In the genomic region with DNA sequence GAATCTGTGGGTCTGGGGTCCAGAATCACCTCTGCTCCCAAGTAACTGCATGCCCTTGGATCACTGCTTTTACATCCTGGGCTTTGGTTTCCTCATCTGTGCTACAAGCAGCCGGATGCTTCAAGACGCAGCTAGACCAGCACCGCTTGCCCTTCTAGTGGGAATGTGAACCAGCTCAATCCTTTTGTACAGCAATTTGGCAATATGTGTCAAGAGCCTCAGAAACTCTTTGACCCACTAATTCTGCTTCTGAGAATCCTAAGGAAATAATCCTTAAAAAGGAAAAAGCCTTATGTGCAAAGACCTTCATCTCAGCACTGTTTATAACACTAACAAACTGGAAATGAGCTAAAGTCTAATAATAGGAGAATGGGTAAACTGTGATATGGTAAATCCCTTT, we compare ENCODE assay signal across 18 cellular contexts. TPM values are rescaled to one million over a fixed set of nuclear protein-coding genes. Genes with fewer than 3 reads are reported as not detected.
DNase-seq lines count a peak whose midpoint lies in the region; ATAC-seq, FAIRE-seq and TF ChIP-seq lines count a peak whose summit lies in the region.
"Had no signal": no experiment of that assay in that cellular context is flagged by ENCODE, and none has a peak within 500 bp of the region (broad histone marks: within the 10 kb centered on the region; RNA-seq: fewer than 3 reads in every experiment).

No MANE protein-coding gene starts in this region.

- no peaks in the 10 kb centered on the region for H3K4me1 ChIP-seq in H1 (replicated peaks in 1 of 4; ENCODE audit: control insufficient read depth in 3 of 4, insufficient read depth in 4 of 4, low read length in 3 of 4)
- peaks cover 92% of the 10 kb centered on the region for H3K4me1 ChIP-seq in left ventricle myocardium inferior
- H3K4me1 ChIP-seq in rectal smooth muscle tissue (ENCODE audit: control insufficient read depth, insufficient read depth, low read length) = peaks cover 61% of the 10 kb centered on the region
- H3K4me1 ChIP-seq in transverse colon = peaks cover 7 to 31% (median 21%) of the 10 kb centered on the region in 4 donors

- no peak overlapping the region for H3K18ac ChIP-seq in H1 (ENCODE audit: extremely low read depth, low read length)

- no peak overlapping the region for H4K91ac ChIP-seq in H1 (replicated peaks; ENCODE audit: insufficient read length, low read length)

- H2AFZ ChIP-seq in H1 (ENCODE audit: low read length) = no peak overlapping the region

- no peak overlapping the region for H2BK5ac ChIP-seq in H1 (ENCODE audit: low read depth, low read length)

- H2BK15ac ChIP-seq in H1 (ENCODE audit: low read length) = no peak overlapping the region

- H3K9ac ChIP-seq in H1 (replicated peaks in 1 of 4; ENCODE audit: extremely low read depth in 1 of 4, low read depth in 3 of 4, low read length in 3 of 4) (no peak overlapping the region), rectal smooth muscle tissue (ENCODE audit: low read length) (no peak overlapping the region)

- in situ Hi-C loops in transverse colon (cut with MboI; ENCODE audit: low pct_ligation_motif_present in 1 of 4, low pct_unique_long_range_greater_than_20kb in 1 of 4, low sequenced_read_pairs in 3 of 4) = no loop called here

- no peak overlapping the region for H3K4ac ChIP-seq in H1 (replicated peaks; ENCODE audit: insufficient read length, low read depth, low read length)

- no peaks in the 10 kb centered on the region for H3K36me3 ChIP-seq in H1 (ENCODE audit: control insufficient read depth in 2 of 4, insufficient read depth in 4 of 4, low read length in 3 of 4)
- no peaks in the 10 kb centered on the region for H3K36me3 ChIP-seq in left ventricle myocardium inferior
- no peaks in the 10 kb centered on the region for H3K36me3 ChIP-seq in rectal smooth muscle tissue (ENCODE audit: control insufficient read depth, insufficient read depth, low read length)
- no peaks in the 10 kb centered on the region for H3K36me3 ChIP-seq in transverse colon

- H3K4me3 ChIP-seq in H1 (ENCODE audit: extremely low read depth in 1 of 4, insufficient read depth in 2 of 4, low read depth in 3 of 4, low read length in 4 of 4) = no peak overlapping the region
- H3K4me3 ChIP-seq in left ventricle myocardium inferior = peak overlapping the region; percentile 62
- H3K4me3 ChIP-seq in rectal smooth muscle tissue (ENCODE audit: low read length) = no peak overlapping the region
- H3K4me3 ChIP-seq in transverse colon = no peak overlapping the region
- H3K4me3 ChIP-seq: K562 had no signal

- H3K27ac ChIP-seq in H1 (ENCODE audit: low read depth, low read length) (no peak overlapping the region), left ventricle myocardium inferior (replicated peaks) (peak overlapping the region; percentile 89), rectal smooth muscle tissue (ENCODE audit: low read depth, low read length) (peak overlapping the region; percentile 27), transverse colon (peak overlapping the region; percentile 72 to 86 (median 81))
- H3K27ac ChIP-seq: C4-2B had no signal

- no peak overlapping the region for H2BK20ac ChIP-seq in H1 (ENCODE audit: low read length)

- H3K14ac ChIP-seq in H1 (ENCODE audit: insufficient read length) = no peak overlapping the region

- ATAC-seq in GM18858 (IDR thresholded peaks at IDR 0.05; ENCODE audit: unreplicated experiment) = no peak
- ATAC-seq: K562 had no signal

- H2BK120ac ChIP-seq in H1 (replicated peaks; ENCODE audit: low read depth, low read length) = no peak overlapping the region

- TF ChIP-seq EP300 in H1 (IDR thresholded peaks at IDR 0.05; ENCODE audit: borderline replicate concordance in 1 of 2, low read depth in 2 of 2, low read length in 2 of 2) = no peak
- no peak for TF ChIP-seq EP300 in transverse colon (IDR thresholded peaks at IDR 0.05; ENCODE audit: low read depth)

- H3K79me1 ChIP-seq in H1 (ENCODE audit: low read depth, low read length) = no peaks in the 10 kb centered on the region

- no peak overlapping the region for H3K56ac ChIP-seq in H1 (replicated peaks; ENCODE audit: insufficient read length, low read depth, low read length)

- CTCF ChIA-PET in H1 (lab: Charles Lee; ENCODE audit: partially characterized antibody) = interaction anchor here (0.9 to 2.4 kb wide), 9 partner anchors 8 to 90 kb away, joined by 3 to 11 read pairs (median 3); no protein-coding TSS in a partner anchor

- no peak overlapping the region for H4K8ac ChIP-seq in H1 (ENCODE audit: extremely low read depth, insufficient read depth, low read length)

- no peak overlapping the region for H3K4me2 ChIP-seq in H1 (ENCODE audit: insufficient read depth in 1 of 2, low read depth in 2 of 2, low read length in 2 of 2)

- DNase-seq in H1 (ENCODE audit: low read depth in 1 of 2, low spot score in 2 of 2) (no peak), left ventricle myocardium inferior (no peak), transverse colon (no peak), NCI-H1092 treated with DMSO at 0.1 percent for 48 hours (lab: John Stamatoyannopoulos, UW) (no peak), SKM-1 treated with dmso at 0.1 percent for 144 hours (lab: John Stamatoyannopoulos, UW; ENCODE audit: unreplicated experiment) (no peak)
- DNase-seq: ACHN; DMS79 treated with DMSO at 0.1 percent for 48 hours; NCI-H1105 treated with DMSO at 0.1 percent for 48 hours; NCI-H1694; NCI-H2081 treated with DMSO at 0.1 percent for 48 hours; NCI-H446 treated with DMSO at 0.1 percent for 48 hours; NK-92 treated with Interleukin-12 subunit alpha and Interleukin-12 subunit beta, amount 100 ng/mL, for 24 hours; SHP77 had no signal

- 93% methylated on average over 3 of the region's 3 CpGs; no CpG with 5 or more reads in 1 of the 2 experiments for WGBS in H1 (ENCODE audit: extremely low coverage in 1 of 2, insufficient coverage in 1 of 2, insufficient read length in 1 of 2, insufficient replicate concordance in 2 of 2, low coverage in 1 of 2, low lambda C conversion rate in 2 of 2, missing lambda C conversion rate in 1 of 2), 2 experiments
- 88% methylated on average over 3 of the region's 3 CpGs; no CpG with 5 or more reads in 1 of the 2 donors for WGBS in transverse colon (ENCODE audit: low coverage in 1 of 2), 2 donors

- no peaks in the 10 kb centered on the region for H3K79me2 ChIP-seq in H1 (ENCODE audit: control insufficient read depth in 1 of 2, insufficient read depth in 2 of 2, low read length in 2 of 2)

- no peak overlapping the region for H3K23ac ChIP-seq in H1 (ENCODE audit: insufficient read length)

- intact Hi-C loops in left ventricle myocardium inferior (cut with micrococcal nuclease) (no loop called here), transverse colon (cut with DNase I; ENCODE audit: low total_unique reads) (no loop called here)

- H2AK5ac ChIP-seq in H1 (ENCODE audit: low read depth, low read length) = no peak overlapping the region

- POLR2A ChIA-PET in H1 (lab: Charles Lee; ENCODE audit: partially characterized antibody) = no interaction called here

- H2BK12ac ChIP-seq in H1 (ENCODE audit: low read depth, low read length) = no peak overlapping the region

- no peaks in the 10 kb centered on the region for H3K23me2 ChIP-seq in H1 (ENCODE audit: low read depth, low read length)

- H3K27me3 ChIP-seq in H1 (replicated peaks in 1 of 4; ENCODE audit: control insufficient read depth in 3 of 4, extremely low read depth in 1 of 4, insufficient read depth in 3 of 4, low read length in 3 of 4) (no peaks in the 10 kb centered on the region), left ventricle myocardium inferior (ENCODE audit: low read depth) (no peaks in the 10 kb centered on the region), rectal smooth muscle tissue (ENCODE audit: control insufficient read depth, insufficient read depth, low read length) (no peaks in the 10 kb centered on the region), transverse colon (no peaks in the 10 kb centered on the region)

- no peak for TF ChIP-seq CTCF in H1 (IDR thresholded peaks at IDR 0.05; ENCODE audit: control extremely low read depth in 1 of 3, insufficient read depth in 1 of 3, low read depth in 1 of 3, low read length in 3 of 3)
- TF ChIP-seq CTCF in left ventricle myocardium inferior (IDR thresholded peaks at IDR 0.05; ENCODE audit: borderline replicate concordance) = no peak
- TF ChIP-seq CTCF in transverse colon (IDR thresholded peaks at IDR 0.05) = no peak

- H3K9me3 ChIP-seq in H1 (ENCODE audit: insufficient read depth in 2 of 2, low read depth in 1 of 2, low read length in 1 of 2) = no peaks in the 10 kb centered on the region
- no peaks in the 10 kb centered on the region for H3K9me3 ChIP-seq in left ventricle myocardium inferior (replicated peaks)
- no peaks in the 10 kb centered on the region for H3K9me3 ChIP-seq in transverse colon

- peak; percentile 7 for FAIRE-seq in H1 (lab: Jason Lieb, UNC)
- FAIRE-seq: K562, RCC 7860 had no signal

- no peak for TF ChIP-seq RAD21 in H1 (IDR thresholded peaks at IDR 0.05 in 1 of 2, conservative IDR thresholded peaks at IDR 0.05 in 1 of 2; ENCODE audit: low read depth in 2 of 2, low read length in 2 of 2)

- H4K5ac ChIP-seq in H1 (ENCODE audit: insufficient read length, low read depth, low read length) = no peak overlapping the region

- peaks cover 0 to 1% of the 10 kb centered on the region in 2 experiments for H4K20me1 ChIP-seq in H1 (replicated peaks in 1 of 2; ENCODE audit: control insufficient read depth in 1 of 2, insufficient read depth in 2 of 2, low read length in 2 of 2)

- no peak for TF ChIP-seq POLR2A in H1 (IDR thresholded peaks at IDR 0.05; ENCODE audit: control extremely low read depth in 1 of 2, low read depth in 2 of 2, low read length in 2 of 2)
- TF ChIP-seq POLR2A in transverse colon (IDR thresholded peaks at IDR 0.05) = no peak

TF ChIP-seq in H1, 55 proteins besides CTCF, POLR2A, EP300 and RAD21 (continues in another document):
- TF ChIP-seq CTBP2 (IDR thresholded peaks at IDR 0.05; ENCODE audit: borderline replicate concordance, insufficient read depth, insufficient read length, low read length) = no peak
- TF ChIP-seq BCL11A (IDR thresholded peaks at IDR 0.05; ENCODE audit: low read depth in 2 of 2, low read length in 2 of 2) = no peak

RNA-seq across cellular contexts. Expression of a gene that starts 48.7 kb away (rescaled TPM):
- 18.5 and 18.9 TPM in 2 replicates for total RNA-seq in H1 (2021; fragmentation: NEBNext Ultra II Directional; extraction: Animal tissue kit (Norgen Biotek cat#: 25700))
- 40.8 and 48.9 TPM in 2 replicates for polyA plus RNA-seq in H1 (2011; rRNA removed)
- 42.8 TPM for polyA plus RNA-seq in H1 (2011; cell fraction: cytosol; rRNA removed)
- 59.3 TPM for polyA plus RNA-seq in H1 (2011; cell fraction: nucleus; rRNA removed)
- 14.2 to 20.7 TPM (median 17.8 TPM) in 4 replicates for polyA plus RNA-seq in H1 (2012, experiment 1 of 2)
- polyA plus RNA-seq in H1 (2012, experiment 2 of 2) = 7.2 TPM
- polyA plus RNA-seq in H1 (2013, experiment 1 of 2) = 10.6 TPM
- 12.4 TPM for polyA plus RNA-seq in H1 (2013, experiment 2 of 2)
- 32.7 and 60.1 TPM in 2 replicates for polyA minus RNA-seq in H1 (2011; rRNA and poly(A)+ RNA removed)
- 40.9 TPM for polyA minus RNA-seq in H1 (2011; cell fraction: cytosol; rRNA and poly(A)+ RNA removed)
- polyA minus RNA-seq in H1 (2011; cell fraction: nucleus; rRNA and poly(A)+ RNA removed) = 61.4 TPM
- total RNA-seq in left ventricle myocardium inferior = 249 TPM
- total RNA-seq in transverse colon = 10 to 100 TPM; 13.9 to 42.0 (median 28.6) TPM
- total RNA-seq: K562 had no signal
